ENCODE assay signal across 8 cellular contexts in genomic region chr17:82424001-82424862, GRCh38. TPM values are rescaled to one million over a fixed set of nuclear protein-coding genes. Genes with fewer than 3 reads are reported as not detected.
DNase-seq lines count a peak whose midpoint lies in the region; ATAC-seq, FAIRE-seq and TF ChIP-seq lines count a peak whose summit lies in the region.

No MANE protein-coding gene starts in this region.

- DNase-seq in NCI-H146 treated with DMSO at 0.1 percent for 48 hours (lab: John Stamatoyannopoulos, UW; ENCODE audit: unreplicated experiment), result peak; percentile 12
- DNase-seq in activated CD8-positive, alpha-beta memory T cell treated with anti-CD3 and anti-CD28 coated beads, Interleukin-2, amount 50 U/mL, for 4 hours, result peak; percentile 54
- peak; percentile 19 to 61 for DNase-seq in fibroblast of lung (ENCODE audit: low read depth in 2 of 2)
- peak; percentile 41 for DNase-seq in small intestine
- no peak for DNase-seq in DMS79 treated with DMSO at 0.1 percent for 48 hours (lab: John Stamatoyannopoulos, UW)

- H3K27me3 ChIP-seq in fibroblast of lung (ENCODE audit: control insufficient read depth, insufficient read depth, low read length) (no peaks in the 10 kb centered on the region), small intestine (ENCODE audit: control insufficient read depth in 2 of 2, insufficient read depth in 2 of 2, low read length in 2 of 2) (no peaks in the 10 kb centered on the region)

- H3K9me3 ChIP-seq in fibroblast of lung (ENCODE audit: control insufficient read depth, insufficient read depth, low read depth, low read length), result no peaks in the 10 kb centered on the region
- no peaks in the 10 kb centered on the region for H3K9me3 ChIP-seq in small intestine (ENCODE audit: control insufficient read depth, low read depth)

- FAIRE-seq in small intestine (lab: Jason Lieb, UNC), result no peak

- no peak overlapping the region for H3K4me2 ChIP-seq in fibroblast of lung (ENCODE audit: extremely low read depth, insufficient read depth, low read length)

- H3K27ac ChIP-seq in fibroblast of lung (ENCODE audit: insufficient read depth, low read length) (no peak overlapping the region), small intestine (ENCODE audit: low read depth in 1 of 2, low read length in 1 of 2) (no peak overlapping the region)

- no peaks in the 10 kb centered on the region for H4K20me1 ChIP-seq in fibroblast of lung (ENCODE audit: control insufficient read depth, extremely low read depth, insufficient read depth, low read length)

- no peak overlapping the region for H2AFZ ChIP-seq in fibroblast of lung (ENCODE audit: low read length)

- TF ChIP-seq CTCF in GM12873 (IDR thresholded peaks at IDR 0.05; ENCODE audit: insufficient read depth, low read depth, low read length, missing control alignments) (peak; percentile 83), fibroblast of lung (conservative IDR thresholded peaks at IDR 0.05 in 1 of 2, IDR thresholded peaks at IDR 0.05 in 1 of 2; ENCODE audit: low read depth in 1 of 2, low read length in 2 of 2) (peak; percentile 53 to 79)

- ATAC-seq in GM18861 (IDR thresholded peaks at IDR 0.05; ENCODE audit: unreplicated experiment) (no peak), GM21786 (IDR thresholded peaks at IDR 0.05; ENCODE audit: unreplicated experiment) (no peak)

- WGBS in small intestine, 3 donors, result 85 to 90% (median 90%) methylated on average over 25 of the region's 25 CpGs

- no peaks in the 10 kb centered on the region for H3K36me3 ChIP-seq in fibroblast of lung (ENCODE audit: control insufficient read depth, insufficient read depth, low read length)
- H3K36me3 ChIP-seq in small intestine (ENCODE audit: control insufficient read depth in 2 of 2, insufficient read depth in 2 of 2, low read length in 2 of 2), result no peaks in the 10 kb centered on the region

- H3K4me1 ChIP-seq in fibroblast of lung (ENCODE audit: control insufficient read depth, extremely low read depth, insufficient read depth, low read length) (no peaks in the 10 kb centered on the region), small intestine (ENCODE audit: control insufficient read depth in 2 of 2, insufficient read depth in 1 of 2, low read depth in 1 of 2, low read length in 1 of 2) (no peaks in the 10 kb centered on the region)

- H3K9ac ChIP-seq in fibroblast of lung (ENCODE audit: insufficient read depth, low read length), result no peak overlapping the region

- H3K4me3 ChIP-seq in fibroblast of lung (replicated peaks in 1 of 4; ENCODE audit: control extremely low read depth in 1 of 4, insufficient read depth in 1 of 4, low read depth in 3 of 4, low read length in 4 of 4), result no peak overlapping the region
- no peak overlapping the region for H3K4me3 ChIP-seq in small intestine (ENCODE audit: low read depth in 1 of 2, low read length in 2 of 2)

- no peaks in the 10 kb centered on the region for H3K79me2 ChIP-seq in fibroblast of lung (ENCODE audit: control insufficient read depth, insufficient read depth, low read length)

RNA-seq across cellular contexts. Expression of gene OGFOD3, which starts 5.8 kb away (rescaled TPM):
- 18.2 and 27.1 TPM in 2 replicates for total RNA-seq in fibroblast of lung
- 25.6 and 30.7 TPM in 2 replicates for polyA plus RNA-seq in fibroblast of lung
- 31.5 and 34.3 TPM in 2 replicates for polyA plus RNA-seq in fibroblast of lung (2012)
- polyA minus RNA-seq in fibroblast of lung (ENCODE audit: low replicate concordance), result 25.9 and 64.8 TPM in 2 replicates
- polyA plus RNA-seq in small intestine, result 10 to 100 TPM in 1 of 3 donors, 1 to 10 TPM in 2; 7.8 to 21.1 (median 8.1) TPM

RNA-seq across cellular contexts. Expression of gene HEXD, which starts 6.1 kb away (rescaled TPM):
- total RNA-seq in fibroblast of lung, result 16.7 and 18.2 TPM in 2 replicates
- 5.0 and 6.4 TPM in 2 replicates for polyA plus RNA-seq in fibroblast of lung
- polyA plus RNA-seq in fibroblast of lung (2012), result 6.1 and 6.4 TPM in 2 replicates
- 5.4 and 19.8 TPM in 2 replicates for polyA minus RNA-seq in fibroblast of lung (ENCODE audit: low replicate concordance)
- 100 to 1,000 TPM in 2 of 3 donors, 10 to 100 TPM in 1; 40.8 to 254 (median 207) TPM for polyA plus RNA-seq in small intestine

RNA-seq across cellular contexts. Expression of gene CYBC1, which starts 26.3 kb away (rescaled TPM):
- total RNA-seq in fibroblast of lung, result 64.1 and 77.6 TPM in 2 replicates
- polyA plus RNA-seq in fibroblast of lung (62.7 and 69.9 TPM in 2 replicates), small intestine (10 to 100 TPM; 37.6 to 44.7 (median 37.8) TPM)
- 45.3 and 46.7 TPM in 2 replicates for polyA plus RNA-seq in fibroblast of lung (2012)
- 58.4 and 168 TPM in 2 replicates for polyA minus RNA-seq in fibroblast of lung (ENCODE audit: low replicate concordance)

RNA-seq across cellular contexts. Expression of gene NARF, which starts 34.3 kb away (rescaled TPM):
- total RNA-seq in fibroblast of lung, result 22.0 and 30.0 TPM in 2 replicates
- 34.5 and 38.7 TPM in 2 replicates for polyA plus RNA-seq in fibroblast of lung
- polyA plus RNA-seq in fibroblast of lung (2012), result 30.0 and 31.8 TPM in 2 replicates
- polyA minus RNA-seq in fibroblast of lung (ENCODE audit: low replicate concordance), result 17.1 and 25.4 TPM in 2 replicates
- 10 to 100 TPM; 46.2 to 87.0 (median 53.5) TPM for polyA plus RNA-seq in small intestine

RNA-seq across cellular contexts. Expression of gene UTS2R, which starts 52.7 kb away (rescaled TPM):
- total RNA-seq in fibroblast of lung, result not detected in 2 replicates
- polyA plus RNA-seq in fibroblast of lung (not detected in 2 replicates), small intestine (not detected)
- polyA plus RNA-seq in fibroblast of lung (2012), result not detected in 2 replicates
- not detected in 2 replicates for polyA minus RNA-seq in fibroblast of lung (ENCODE audit: low replicate concordance)

Comparison
In these comparisons a context has a peak if more than half of its experiments do, and no peak if none do; other contexts are left out.
1. RNA of gene HEXD, which starts 6.1 kb away (polyA plus RNA-seq): 40.8 to 254 TPM in small intestine; 5.0 to 6.4 TPM in fibroblast of lung; every median in the first group is over 4 times any median in the second.